Comparison of ENCODE assay signal across 1 cellular context in genomic region chr3:160291290-160291908, GRCh38.
A peak's percentile ranks its signal among the peaks of the same experiment; 100 is the strongest.
TF ChIP-seq lines count a peak whose summit lies in the region.

No MANE protein-coding gene starts in this region.

TF ChIP-seq in HepG2, 621 proteins besides CTCF, POLR2A, EP300 and RAD21 (continued from another document):
- TF ChIP-seq AHDC1 (CRISPR knock-in tag; IDR thresholded peaks at IDR 0.05; ENCODE audit: borderline replicate concordance): peak; percentile 73; the same call in 1 of the 2 replicates
- TF ChIP-seq ZFP36 (IDR thresholded peaks at IDR 0.05; ENCODE audit: borderline replicate concordance, low read depth, low read length, partially characterized antibody): no peak
- no peak for TF ChIP-seq IRF9 (CRISPR knock-in tag; IDR thresholded peaks at IDR 0.05; ENCODE audit: borderline replicate concordance)
- TF ChIP-seq ZZZ3 (CRISPR knock-in tag; IDR thresholded peaks at IDR 0.05; ENCODE audit: borderline replicate concordance): no peak
- no peak for TF ChIP-seq MTA1 (CRISPR knock-in tag; IDR thresholded peaks at IDR 0.05; ENCODE audit: borderline replicate concordance)
- no peak for TF ChIP-seq ZNF382 (CRISPR knock-in tag; IDR thresholded peaks at IDR 0.05; ENCODE audit: borderline replicate concordance)
- no peak for TF ChIP-seq ZNF615 (CRISPR knock-in tag; IDR thresholded peaks at IDR 0.05; ENCODE audit: borderline replicate concordance)
- no peak for TF ChIP-seq WIZ (CRISPR knock-in tag; IDR thresholded peaks at IDR 0.05)
- no peak for TF ChIP-seq ZNF75D (CRISPR knock-in tag; IDR thresholded peaks at IDR 0.05; ENCODE audit: borderline replicate concordance)
- no peak for TF ChIP-seq JARID2 (CRISPR knock-in tag; IDR thresholded peaks at IDR 0.05; ENCODE audit: insufficient replicate concordance)
- no peak for TF ChIP-seq ZNF672 (CRISPR knock-in tag; IDR thresholded peaks at IDR 0.05)
- no peak for TF ChIP-seq ZNF878 (CRISPR knock-in tag; IDR thresholded peaks at IDR 0.05)
- 0 out of 2 replicates have a peak, but pooled peaks have one; percentile 27 for TF ChIP-seq FOXP1 (IDR thresholded peaks at IDR 0.05)
- TF ChIP-seq FOXP1 (CRISPR knock-in tag; IDR thresholded peaks at IDR 0.05): peak; percentile 92
- no peak for TF ChIP-seq ZNF160 (CRISPR knock-in tag; IDR thresholded peaks at IDR 0.05)
- no peak for TF ChIP-seq ZNF143 (CRISPR knock-in tag; IDR thresholded peaks at IDR 0.05)
- no peak for TF ChIP-seq ZNF749 (CRISPR knock-in tag; IDR thresholded peaks at IDR 0.05; ENCODE audit: borderline replicate concordance)
- no peak for TF ChIP-seq ZBED4 (CRISPR knock-in tag; IDR thresholded peaks at IDR 0.05; ENCODE audit: borderline replicate concordance)
- no peak for TF ChIP-seq LCORL (IDR thresholded peaks at IDR 0.05)
- TF ChIP-seq LCORL (CRISPR knock-in tag; IDR thresholded peaks at IDR 0.05): 0 out of 2 replicates have a peak, but pooled peaks have one; percentile 21
- peak; percentile 75; the same call in 1 of the 2 replicates for TF ChIP-seq EHMT2 (IDR thresholded peaks at IDR 0.05; ENCODE audit: borderline replicate concordance, low read depth, low read length)
- TF ChIP-seq TOE1 (CRISPR knock-in tag; IDR thresholded peaks at IDR 0.05): no peak
- TF ChIP-seq NFYB (CRISPR knock-in tag; IDR thresholded peaks at IDR 0.05): no peak
- TF ChIP-seq HNRNPH1 (optimal IDR thresholded peaks at IDR 0.05; ENCODE audit: low read depth, low read length): no peak
- TF ChIP-seq ZNF660 (CRISPR knock-in tag; IDR thresholded peaks at IDR 0.05; ENCODE audit: borderline replicate concordance, low read depth): no peak
- TF ChIP-seq EZH2 (conservative IDR thresholded peaks at IDR 0.05; ENCODE audit: low read depth, low read length): no peak
- TF ChIP-seq MLXIP (CRISPR knock-in tag; IDR thresholded peaks at IDR 0.05; ENCODE audit: borderline replicate concordance): no peak
- no peak for TF ChIP-seq TCF7 (IDR thresholded peaks at IDR 0.05; ENCODE audit: low read depth)
- no peak for TF ChIP-seq RELA (CRISPR knock-in tag; IDR thresholded peaks at IDR 0.05)
- TF ChIP-seq THAP8 (CRISPR knock-in tag; IDR thresholded peaks at IDR 0.05; ENCODE audit: borderline replicate concordance): no peak
- TF ChIP-seq TRIM22 (IDR thresholded peaks at IDR 0.05): no peak
- no peak for TF ChIP-seq PLSCR1 (CRISPR knock-in tag; IDR thresholded peaks at IDR 0.05; ENCODE audit: borderline replicate concordance)
- no peak for TF ChIP-seq ZNF274 (CRISPR knock-in tag; IDR thresholded peaks at IDR 0.05)
- TF ChIP-seq ZNF737 (CRISPR knock-in tag; IDR thresholded peaks at IDR 0.05; ENCODE audit: borderline replicate concordance): no peak
- TF ChIP-seq ZNF431 (CRISPR knock-in tag; IDR thresholded peaks at IDR 0.05; ENCODE audit: borderline replicate concordance, low read depth): no peak
